28 cellular contexts compared by ENCODE assay signal in the genomic region with DNA sequence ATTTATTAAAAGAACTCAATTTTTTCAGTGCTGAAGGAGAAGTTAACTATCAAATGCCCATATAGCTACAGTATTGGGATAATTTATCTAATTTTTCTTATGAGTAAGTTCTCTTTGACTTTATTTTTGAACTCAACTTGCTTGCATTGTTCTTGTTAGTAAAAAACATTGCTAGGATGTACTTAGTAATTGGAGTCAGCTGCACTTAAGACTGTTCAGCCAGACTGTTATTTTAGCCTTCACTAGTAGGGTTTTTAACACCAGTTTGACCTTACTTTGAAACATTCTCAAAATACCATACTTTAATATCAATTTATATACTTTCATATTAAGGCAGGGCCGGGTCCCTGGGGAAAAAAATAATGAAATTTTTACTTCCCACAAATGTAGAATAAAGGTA.
"Had no signal": no experiment of that assay in that cellular context is flagged by ENCODE, and none has a peak within 500 bp of the region (broad histone marks: within the 10 kb centered on the region; RNA-seq: fewer than 3 reads in every experiment).

No MANE protein-coding gene starts in this region.

- ATAC-seq: activated CD8-positive, alpha-beta T cell treated with anti-CD3 and anti-CD28 coated beads for 36 hours; activated T-cell treated with anti-CD3 and anti-CD28 coated beads, Interleukin-2, amount 50 U/mL, for 72 hours; K562 had no signal

- H3K27ac Mint-ChIP-seq: activated CD4-positive, alpha-beta T cell treated with anti-CD3 and anti-CD28 coated beads, Interleukin-2, amount 10 ng/mL, durations not matched to agents 24 days and 14 days; activated CD8-positive, alpha-beta T cell treated with anti-CD3 and anti-CD28 coated beads for 36 hours; activated naive CD4-positive, alpha-beta T cell treated with anti-CD3 and anti-CD28 coated beads, Interleukin-2, amount 50 U/mL, for 24 hours; activated T-cell treated with anti-CD3 and anti-CD28 coated beads, Interleukin-2, amount 50 U/mL, for 72 hours; activated T-helper 2 cell treated with anti-CD3 and anti-CD28 coated beads, Interferon-gamma antibody, Interleukin-2, Interleukin-4, amounts not matched to agents 10 μg/mL and 5 μg/mL and 100 μg/mL, durations not matched to agents 14 hours and 24 hours and 36 hours; T-helper 2 cell treated with Interferon-gamma antibody and Interleukin-4, amounts not matched to agents 5 μg/mL and 100 μg/mL, for 36 hours had no signal

- H3K9me3 ChIP-seq: Peyer's patch, SJSA1 had no signal

- H3K27me3 ChIP-seq: brain microvascular endothelial cell, Peyer's patch, SJSA1 had no signal

- H3K27ac ChIP-seq: brain microvascular endothelial cell, Peyer's patch, SJSA1 had no signal

- H3K36me3 ChIP-seq: brain microvascular endothelial cell, Peyer's patch, SJSA1 had no signal

- H3K9me3 Mint-ChIP-seq: activated CD4-positive, alpha-beta T cell treated with anti-CD3 and anti-CD28 coated beads, Interleukin-2, amount 10 ng/mL, durations not matched to agents 24 days and 14 days; activated CD8-positive, alpha-beta T cell treated with anti-CD3 and anti-CD28 coated beads for 36 hours; activated naive CD4-positive, alpha-beta T cell treated with anti-CD3 and anti-CD28 coated beads, Interleukin-2, amount 50 U/mL, for 24 hours; activated T-cell treated with anti-CD3 and anti-CD28 coated beads, Interleukin-2, amount 50 U/mL, for 72 hours; activated T-helper 2 cell treated with anti-CD3 and anti-CD28 coated beads, Interferon-gamma antibody, Interleukin-2, Interleukin-4, amounts not matched to agents 10 μg/mL and 5 μg/mL and 100 μg/mL, durations not matched to agents 14 hours and 24 hours and 36 hours; T-helper 2 cell treated with Interferon-gamma antibody and Interleukin-4, amounts not matched to agents 5 μg/mL and 100 μg/mL, for 36 hours had no signal

- H3K36me3 Mint-ChIP-seq: activated naive CD4-positive, alpha-beta T cell treated with anti-CD3 and anti-CD28 coated beads, Interleukin-2, amount 50 U/mL, for 24 hours had no signal

- H3K4me3 ChIP-seq: K562, Peyer's patch, SJSA1 had no signal

- DNase-seq: activated CD4-positive, alpha-beta T cell treated with anti-CD3 and anti-CD28 coated beads, Interleukin-2, amount 10 ng/mL, durations not matched to agents 24 days and 14 days; activated CD4-positive, alpha-beta T cell treated with anti-CD3 and anti-CD28 coated beads, Interleukin-2, amount 50 U/mL, for 4 hours; activated CD8-positive, alpha-beta T cell treated with anti-CD3 and anti-CD28 coated beads for 36 hours; activated gamma-delta T cell; activated naive CD4-positive, alpha-beta T cell treated with Interleukin-2 at 50 U/mL for 16 hours; activated T-cell treated with anti-CD3 and anti-CD28 coated beads, Interleukin-2, amount 50 U/mL, for 1 hour; activated T-cell treated with anti-CD3 and anti-CD28 coated beads, Interleukin-2, amount 50 U/mL, for 72 hours; aorta; brain microvascular endothelial cell; IMR-90; NCI-H1105; NCI-H1417 treated with DMSO at 0.1 percent for 48 hours; NCI-H187 treated with DMSO at 0.1 percent for 48 hours; NCI-H2081; NCI-H2171 treated with DMSO at 0.1 percent for 48 hours; NCI-H2227 treated with DMSO at 0.1 percent for 48 hours; NCI-H446; NCI-H510A treated with DMSO at 0.1 percent for 48 hours; NCI-H526 treated with DMSO at 0.1 percent for 48 hours; NCI-H82; Peyer's patch; RPMI8226; SHP77 treated with DMSO at 0.1 percent for 48 hours had no signal
